ENCODE assay signal across 8 cellular contexts in the genomic region with DNA sequence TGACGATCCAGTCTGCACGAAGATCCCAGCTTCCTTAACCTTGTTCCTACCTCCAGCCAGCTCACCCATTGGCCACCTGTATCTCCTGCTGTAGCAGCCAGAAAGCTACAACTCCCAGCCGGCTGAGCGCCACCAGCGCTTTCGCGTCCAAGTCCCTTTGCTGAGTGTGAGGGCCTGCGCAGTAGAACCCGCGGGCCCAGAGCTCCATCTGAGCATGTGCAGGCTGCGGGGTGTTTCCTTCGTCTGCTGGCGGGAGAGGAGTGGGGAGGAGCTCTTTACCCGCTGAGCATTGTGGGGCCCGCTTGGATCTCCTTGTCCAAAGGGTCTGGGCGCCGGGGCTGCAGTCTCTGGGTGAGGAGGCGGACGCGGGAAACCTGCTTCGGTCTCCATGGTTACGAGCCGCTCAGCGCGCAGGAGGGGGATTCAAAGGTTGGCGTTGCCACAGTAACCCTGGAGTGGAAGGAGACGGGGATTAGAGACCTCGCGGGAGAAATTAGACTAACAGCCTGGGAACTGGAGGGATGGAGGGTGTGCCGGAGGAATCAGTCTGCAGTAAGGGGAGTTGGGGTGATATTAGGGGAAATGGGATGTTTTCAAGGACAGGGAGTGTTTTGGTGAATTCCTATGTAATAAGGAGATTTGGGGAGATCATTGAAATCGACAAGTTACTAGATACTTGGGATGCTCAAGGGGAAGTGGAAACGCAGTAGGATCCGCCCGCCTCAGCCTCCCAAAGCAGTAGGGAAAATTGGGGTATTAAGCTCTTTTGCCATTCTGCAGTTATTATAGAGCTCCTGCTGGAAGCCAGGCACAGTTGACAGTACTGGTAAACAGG. TPM values are rescaled to one million over a fixed set of nuclear protein-coding genes. Genes with fewer than 3 reads are reported as not detected.
A peak's percentile ranks its signal among the peaks of the same experiment; 100 is the strongest.
DNase-seq lines count a peak whose midpoint lies in the region; ATAC-seq, FAIRE-seq and TF ChIP-seq lines count a peak whose summit lies in the region.

No MANE protein-coding gene starts in this region.

- FAIRE-seq in GM12892 (lab: Jason Lieb, UNC): peak; percentile 96

- H3K27me3 Mint-ChIP-seq in progenitor cell of endocrine pancreas: no peaks in the 10 kb centered on the region

- no peak overlapping the region for H3K4me3 Mint-ChIP-seq in progenitor cell of endocrine pancreas (ENCODE audit: low read depth)

- ATAC-seq in HG02852 (IDR thresholded peaks at IDR 0.05; ENCODE audit: unreplicated experiment) (peak; percentile 95), left ventricle myocardium superior (peak; percentile 100)

- TF ChIP-seq CTCF in progenitor cell of endocrine pancreas (IDR thresholded peaks at IDR 0.05; ENCODE audit: unreplicated experiment): no peak

- intact Hi-C loops in left ventricle myocardium superior (cut with micrococcal nuclease): no loop called here

- peak; percentile 84 for TF ChIP-seq POLR2A in GM12892 (IDR thresholded peaks at IDR 0.05; ENCODE audit: low read depth, low read length)

- peaks cover 3% of the 10 kb centered on the region for H3K36me3 Mint-ChIP-seq in progenitor cell of endocrine pancreas (ENCODE audit: insufficient read depth)

- DNase-seq in GM12892 (ENCODE audit: insufficient read length) (peak; percentile 91), NCI-H146 (lab: John Stamatoyannopoulos, UW) (peak; percentile 100), T follicular helper cell (ENCODE audit: low read depth) (peak; percentile 83), amygdala (lab: John Stamatoyannopoulos, UW) (peak; percentile 84 to 98 (median 95)), left ventricle myocardium superior (peak; percentile 95), progenitor cell of endocrine pancreas (ENCODE audit: low spot score, unreplicated experiment) (peak; percentile 91), ureter (ENCODE audit: low spot score) (peak; percentile 93)

- H3K4me1 Mint-ChIP-seq in progenitor cell of endocrine pancreas (ENCODE audit: low read depth): no peaks in the 10 kb centered on the region

- no peaks in the 10 kb centered on the region for H3K9me3 Mint-ChIP-seq in progenitor cell of endocrine pancreas (ENCODE audit: low read depth)

- no peak overlapping the region for H3K27ac Mint-ChIP-seq in progenitor cell of endocrine pancreas

RNA-seq across cellular contexts. Expression of a gene that starts 33.5 kb away (rescaled TPM):
- 3.6 TPM for polyA plus RNA-seq in GM12892 (2012; ENCODE audit: missing spikeins)
- total RNA-seq in left ventricle myocardium superior (7.9 TPM), progenitor cell of endocrine pancreas (10.3 and 11.8 TPM in 2 replicates), ureter (5.2 TPM)

RNA-seq across cellular contexts. Expression of a gene that starts 33.9 kb away (rescaled TPM):
- polyA plus RNA-seq in GM12892 (2012; ENCODE audit: missing spikeins): 67.7 TPM
- 2.8 TPM for total RNA-seq in left ventricle myocardium superior
- 90.4 and 91.0 TPM in 2 replicates for total RNA-seq in progenitor cell of endocrine pancreas
- 25.5 TPM for total RNA-seq in ureter

RNA-seq across cellular contexts. Expression of a gene that starts 51.7 kb away (rescaled TPM):
- polyA plus RNA-seq in GM12892 (2012; ENCODE audit: missing spikeins): 49.8 TPM
- 31.2 TPM for total RNA-seq in left ventricle myocardium superior
- total RNA-seq in progenitor cell of endocrine pancreas: 60.9 and 64.6 TPM in 2 replicates
- 47.3 TPM for total RNA-seq in ureter

Comparison
In these comparisons a context has a peak if more than half of its experiments do, and no peak if none do; other contexts are left out.
1. Peak in every context shown above with its lines: DNase-seq and ATAC-seq.